Comparison of ENCODE assay signal across 2 cellular contexts in the genomic region with DNA sequence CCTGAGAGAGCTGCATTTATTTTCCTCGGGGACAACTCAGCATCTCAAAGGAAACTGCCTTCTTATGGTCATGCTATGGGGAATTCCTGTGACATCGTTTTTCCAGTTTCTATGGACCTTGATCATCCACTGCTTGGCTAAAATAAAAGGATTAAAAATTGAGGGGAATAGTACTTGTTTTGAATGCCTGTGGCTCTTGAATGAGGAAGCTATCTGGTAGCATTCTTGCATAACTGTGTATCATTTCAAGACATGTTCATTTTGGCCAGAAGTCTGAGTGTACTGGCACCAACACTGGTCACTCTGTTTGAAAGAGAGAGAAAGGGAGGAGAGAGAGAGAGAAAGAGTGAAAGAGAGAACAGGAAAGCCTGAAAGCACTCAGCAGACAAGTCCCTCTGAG.
TF ChIP-seq lines count a peak whose summit lies in the region.

No MANE protein-coding gene starts in this region.

TF ChIP-seq in SK-N-SH, 30 proteins besides CTCF, POLR2A, EP300 and RAD21:
- TF ChIP-seq, protein P1, sequence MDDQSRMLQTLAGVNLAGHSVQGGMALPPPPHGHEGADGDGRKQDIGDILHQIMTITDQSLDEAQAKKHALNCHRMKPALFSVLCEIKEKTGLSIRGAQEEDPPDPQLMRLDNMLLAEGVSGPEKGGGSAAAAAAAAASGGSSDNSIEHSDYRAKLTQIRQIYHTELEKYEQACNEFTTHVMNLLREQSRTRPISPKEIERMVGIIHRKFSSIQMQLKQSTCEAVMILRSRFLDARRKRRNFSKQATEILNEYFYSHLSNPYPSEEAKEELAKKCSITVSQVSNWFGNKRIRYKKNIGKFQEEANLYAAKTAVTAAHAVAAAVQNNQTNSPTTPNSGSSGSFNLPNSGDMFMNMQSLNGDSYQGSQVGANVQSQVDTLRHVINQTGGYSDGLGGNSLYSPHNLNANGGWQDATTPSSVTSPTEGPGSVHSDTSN (IDR thresholded peaks at IDR 0.05), result no peak
- TF ChIP-seq MXI1 (IDR thresholded peaks at IDR 0.05; ENCODE audit: low read depth, low read length) (no peak), MEF2A (IDR thresholded peaks at IDR 0.05; ENCODE audit: borderline replicate concordance, low read depth) (no peak), RFX5 (IDR thresholded peaks at IDR 0.05; ENCODE audit: low read length) (no peak), GATA2 (CRISPR knock-in tag; IDR thresholded peaks at IDR 0.05) (no peak), ELF1 (IDR thresholded peaks at IDR 0.05) (no peak), TCF12 (IDR thresholded peaks at IDR 0.05) (no peak), GABPA (IDR thresholded peaks at IDR 0.05; ENCODE audit: low read depth) (no peak), RXRA (IDR thresholded peaks at IDR 0.05; ENCODE audit: borderline replicate concordance, low read depth) (no peak), SMC3 (IDR thresholded peaks at IDR 0.05; ENCODE audit: low read depth, low read length) (no peak), TAF1 (IDR thresholded peaks at IDR 0.05; ENCODE audit: borderline replicate concordance, low read depth, low read length) (no peak)
- TF ChIP-seq, protein P2, sequence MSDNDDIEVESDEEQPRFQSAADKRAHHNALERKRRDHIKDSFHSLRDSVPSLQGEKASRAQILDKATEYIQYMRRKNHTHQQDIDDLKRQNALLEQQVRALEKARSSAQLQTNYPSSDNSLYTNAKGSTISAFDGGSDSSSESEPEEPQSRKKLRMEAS (IDR thresholded peaks at IDR 0.05; ENCODE audit: low read depth), result no peak
- TF ChIP-seq, protein P3, sequence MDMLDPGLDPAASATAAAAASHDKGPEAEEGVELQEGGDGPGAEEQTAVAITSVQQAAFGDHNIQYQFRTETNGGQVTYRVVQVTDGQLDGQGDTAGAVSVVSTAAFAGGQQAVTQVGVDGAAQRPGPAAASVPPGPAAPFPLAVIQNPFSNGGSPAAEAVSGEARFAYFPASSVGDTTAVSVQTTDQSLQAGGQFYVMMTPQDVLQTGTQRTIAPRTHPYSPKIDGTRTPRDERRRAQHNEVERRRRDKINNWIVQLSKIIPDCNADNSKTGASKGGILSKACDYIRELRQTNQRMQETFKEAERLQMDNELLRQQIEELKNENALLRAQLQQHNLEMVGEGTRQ (IDR thresholded peaks at IDR 0.05; ENCODE audit: borderline replicate concordance, low read depth, low read length), result no peak
- TF ChIP-seq, protein P4, sequence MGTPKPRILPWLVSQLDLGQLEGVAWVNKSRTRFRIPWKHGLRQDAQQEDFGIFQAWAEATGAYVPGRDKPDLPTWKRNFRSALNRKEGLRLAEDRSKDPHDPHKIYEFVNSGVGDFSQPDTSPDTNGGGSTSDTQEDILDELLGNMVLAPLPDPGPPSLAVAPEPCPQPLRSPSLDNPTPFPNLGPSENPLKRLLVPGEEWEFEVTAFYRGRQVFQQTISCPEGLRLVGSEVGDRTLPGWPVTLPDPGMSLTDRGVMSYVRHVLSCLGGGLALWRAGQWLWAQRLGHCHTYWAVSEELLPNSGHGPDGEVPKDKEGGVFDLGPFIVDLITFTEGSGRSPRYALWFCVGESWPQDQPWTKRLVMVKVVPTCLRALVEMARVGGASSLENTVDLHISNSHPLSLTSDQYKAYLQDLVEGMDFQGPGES (IDR thresholded peaks at IDR 0.05; ENCODE audit: low read depth, low read length), result no peak

TF ChIP-seq in GM23338, 12 proteins besides CTCF, POLR2A, EP300 and RAD21:
- TF ChIP-seq STAT1 (IDR thresholded peaks at IDR 0.05; ENCODE audit: unreplicated experiment) (no peak), POLR2AphosphoS5 (IDR thresholded peaks at IDR 0.05; ENCODE audit: low read depth) (no peak), EZH2 (IDR thresholded peaks at IDR 0.05; ENCODE audit: low read depth, unreplicated experiment) (no peak), NANOG (IDR thresholded peaks at IDR 0.05; ENCODE audit: borderline replicate concordance) (no peak), ZNF114 (CRISPR knock-in tag; IDR thresholded peaks at IDR 0.05) (no peak), EZH2phosphoT487 (IDR thresholded peaks at IDR 0.05; ENCODE audit: unreplicated experiment) (no peak), CREB1 (CRISPR knock-in tag; IDR thresholded peaks at IDR 0.05; ENCODE audit: low read depth) (no peak), JUNB (IDR thresholded peaks at IDR 0.05; ENCODE audit: unreplicated experiment) (no peak), ZNF331 (CRISPR knock-in tag; IDR thresholded peaks at IDR 0.05; ENCODE audit: low read depth) (no peak)
- TF ChIP-seq, protein P5, sequence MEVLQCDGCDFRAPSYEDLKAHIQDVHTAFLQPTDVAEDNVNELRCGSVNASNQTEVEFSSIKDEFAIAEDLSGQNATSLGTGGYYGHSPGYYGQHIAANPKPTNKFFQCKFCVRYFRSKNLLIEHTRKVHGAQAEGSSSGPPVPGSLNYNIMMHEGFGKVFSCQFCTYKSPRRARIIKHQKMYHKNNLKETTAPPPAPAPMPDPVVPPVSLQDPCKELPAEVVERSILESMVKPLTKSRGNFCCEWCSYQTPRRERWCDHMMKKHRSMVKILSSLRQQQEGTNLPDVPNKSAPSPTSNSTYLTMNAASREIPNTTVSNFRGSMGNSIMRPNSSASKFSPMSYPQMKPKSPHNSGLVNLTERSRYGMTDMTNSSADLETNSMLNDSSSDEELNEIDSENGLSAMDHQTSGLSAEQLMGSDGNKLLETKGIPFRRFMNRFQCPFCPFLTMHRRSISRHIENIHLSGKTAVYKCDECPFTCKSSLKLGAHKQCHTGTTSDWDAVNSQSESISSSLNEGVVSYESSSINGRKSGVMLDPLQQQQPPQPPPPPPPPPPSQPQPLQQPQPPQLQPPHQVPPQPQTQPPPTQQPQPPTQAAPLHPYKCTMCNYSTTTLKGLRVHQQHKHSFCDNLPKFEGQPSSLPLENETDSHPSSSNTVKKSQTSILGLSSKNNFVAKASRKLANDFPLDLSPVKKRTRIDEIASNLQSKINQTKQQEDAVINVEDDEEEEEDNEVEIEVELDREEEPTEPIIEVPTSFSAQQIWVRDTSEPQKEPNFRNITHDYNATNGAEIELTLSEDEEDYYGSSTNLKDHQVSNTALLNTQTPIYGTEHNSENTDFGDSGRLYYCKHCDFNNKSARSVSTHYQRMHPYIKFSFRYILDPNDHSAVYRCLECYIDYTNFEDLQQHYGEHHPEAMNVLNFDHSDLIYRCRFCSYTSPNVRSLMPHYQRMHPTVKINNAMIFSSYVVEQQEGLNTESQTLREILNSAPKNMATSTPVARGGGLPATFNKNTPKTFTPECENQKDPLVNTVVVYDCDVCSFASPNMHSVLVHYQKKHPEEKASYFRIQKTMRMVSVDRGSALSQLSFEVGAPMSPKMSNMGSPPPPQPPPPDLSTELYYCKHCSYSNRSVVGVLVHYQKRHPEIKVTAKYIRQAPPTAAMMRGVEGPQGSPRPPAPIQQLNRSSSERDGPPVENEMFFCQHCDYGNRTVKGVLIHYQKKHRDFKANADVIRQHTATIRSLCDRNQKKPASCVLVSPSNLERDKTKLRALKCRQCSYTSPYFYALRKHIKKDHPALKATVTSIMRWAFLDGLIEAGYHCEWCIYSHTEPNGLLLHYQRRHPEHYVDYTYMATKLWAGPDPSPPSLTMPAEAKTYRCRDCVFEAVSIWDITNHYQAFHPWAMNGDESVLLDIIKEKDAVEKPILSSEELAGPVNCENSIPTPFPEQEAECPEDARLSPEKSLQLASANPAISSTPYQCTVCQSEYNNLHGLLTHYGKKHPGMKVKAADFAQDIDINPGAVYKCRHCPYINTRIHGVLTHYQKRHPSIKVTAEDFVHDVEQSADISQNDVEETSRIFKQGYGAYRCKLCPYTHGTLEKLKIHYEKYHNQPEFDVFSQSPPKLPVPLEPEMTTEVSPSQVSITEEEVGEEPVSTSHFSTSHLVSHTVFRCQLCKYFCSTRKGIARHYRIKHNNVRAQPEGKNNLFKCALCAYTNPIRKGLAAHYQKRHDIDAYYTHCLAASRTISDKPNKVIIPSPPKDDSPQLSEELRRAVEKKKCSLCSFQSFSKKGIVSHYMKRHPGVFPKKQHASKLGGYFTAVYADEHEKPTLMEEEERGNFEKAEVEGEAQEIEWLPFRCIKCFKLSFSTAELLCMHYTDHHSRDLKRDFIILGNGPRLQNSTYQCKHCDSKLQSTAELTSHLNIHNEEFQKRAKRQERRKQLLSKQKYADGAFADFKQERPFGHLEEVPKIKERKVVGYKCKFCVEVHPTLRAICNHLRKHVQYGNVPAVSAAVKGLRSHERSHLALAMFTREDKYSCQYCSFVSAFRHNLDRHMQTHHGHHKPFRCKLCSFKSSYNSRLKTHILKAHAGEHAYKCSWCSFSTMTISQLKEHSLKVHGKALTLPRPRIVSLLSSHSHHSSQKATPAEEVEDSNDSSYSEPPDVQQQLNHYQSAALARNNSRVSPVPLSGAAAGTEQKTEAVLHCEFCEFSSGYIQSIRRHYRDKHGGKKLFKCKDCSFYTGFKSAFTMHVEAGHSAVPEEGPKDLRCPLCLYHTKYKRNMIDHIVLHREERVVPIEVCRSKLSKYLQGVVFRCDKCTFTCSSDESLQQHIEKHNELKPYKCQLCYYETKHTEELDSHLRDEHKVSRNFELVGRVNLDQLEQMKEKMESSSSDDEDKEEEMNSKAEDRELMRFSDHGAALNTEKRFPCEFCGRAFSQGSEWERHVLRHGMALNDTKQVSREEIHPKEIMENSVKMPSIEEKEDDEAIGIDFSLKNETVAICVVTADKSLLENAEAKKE (CRISPR knock-in tag; IDR thresholded peaks at IDR 0.05), result no peak
- TF ChIP-seq, protein P6, sequence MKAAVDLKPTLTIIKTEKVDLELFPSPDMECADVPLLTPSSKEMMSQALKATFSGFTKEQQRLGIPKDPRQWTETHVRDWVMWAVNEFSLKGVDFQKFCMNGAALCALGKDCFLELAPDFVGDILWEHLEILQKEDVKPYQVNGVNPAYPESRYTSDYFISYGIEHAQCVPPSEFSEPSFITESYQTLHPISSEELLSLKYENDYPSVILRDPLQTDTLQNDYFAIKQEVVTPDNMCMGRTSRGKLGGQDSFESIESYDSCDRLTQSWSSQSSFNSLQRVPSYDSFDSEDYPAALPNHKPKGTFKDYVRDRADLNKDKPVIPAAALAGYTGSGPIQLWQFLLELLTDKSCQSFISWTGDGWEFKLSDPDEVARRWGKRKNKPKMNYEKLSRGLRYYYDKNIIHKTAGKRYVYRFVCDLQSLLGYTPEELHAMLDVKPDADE (IDR thresholded peaks at IDR 0.05), result no peak
- TF ChIP-seq, protein P7, sequence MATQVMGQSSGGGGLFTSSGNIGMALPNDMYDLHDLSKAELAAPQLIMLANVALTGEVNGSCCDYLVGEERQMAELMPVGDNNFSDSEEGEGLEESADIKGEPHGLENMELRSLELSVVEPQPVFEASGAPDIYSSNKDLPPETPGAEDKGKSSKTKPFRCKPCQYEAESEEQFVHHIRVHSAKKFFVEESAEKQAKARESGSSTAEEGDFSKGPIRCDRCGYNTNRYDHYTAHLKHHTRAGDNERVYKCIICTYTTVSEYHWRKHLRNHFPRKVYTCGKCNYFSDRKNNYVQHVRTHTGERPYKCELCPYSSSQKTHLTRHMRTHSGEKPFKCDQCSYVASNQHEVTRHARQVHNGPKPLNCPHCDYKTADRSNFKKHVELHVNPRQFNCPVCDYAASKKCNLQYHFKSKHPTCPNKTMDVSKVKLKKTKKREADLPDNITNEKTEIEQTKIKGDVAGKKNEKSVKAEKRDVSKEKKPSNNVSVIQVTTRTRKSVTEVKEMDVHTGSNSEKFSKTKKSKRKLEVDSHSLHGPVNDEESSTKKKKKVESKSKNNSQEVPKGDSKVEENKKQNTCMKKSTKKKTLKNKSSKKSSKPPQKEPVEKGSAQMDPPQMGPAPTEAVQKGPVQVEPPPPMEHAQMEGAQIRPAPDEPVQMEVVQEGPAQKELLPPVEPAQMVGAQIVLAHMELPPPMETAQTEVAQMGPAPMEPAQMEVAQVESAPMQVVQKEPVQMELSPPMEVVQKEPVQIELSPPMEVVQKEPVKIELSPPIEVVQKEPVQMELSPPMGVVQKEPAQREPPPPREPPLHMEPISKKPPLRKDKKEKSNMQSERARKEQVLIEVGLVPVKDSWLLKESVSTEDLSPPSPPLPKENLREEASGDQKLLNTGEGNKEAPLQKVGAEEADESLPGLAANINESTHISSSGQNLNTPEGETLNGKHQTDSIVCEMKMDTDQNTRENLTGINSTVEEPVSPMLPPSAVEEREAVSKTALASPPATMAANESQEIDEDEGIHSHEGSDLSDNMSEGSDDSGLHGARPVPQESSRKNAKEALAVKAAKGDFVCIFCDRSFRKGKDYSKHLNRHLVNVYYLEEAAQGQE (IDR thresholded peaks at IDR 0.05; ENCODE audit: unreplicated experiment), result no peak
TF ChIP-seq in GM23338: peak in this region for 0.
